14 cellular contexts compared by ENCODE assay signal in genomic region chrX:25524150-25524549, GRCh38.
DNase-seq lines count a peak whose midpoint lies in the region; FAIRE-seq and TF ChIP-seq lines count a peak whose summit lies in the region.
"Had no signal": no experiment of that assay in that cellular context is flagged by ENCODE, and none has a peak within 500 bp of the region (broad histone marks: within the 10 kb centered on the region; RNA-seq: fewer than 3 reads in every experiment).

No MANE protein-coding gene starts in this region.

- FAIRE-seq in bronchial epithelial cell (lab: Jason Lieb, UNC) = no peak

- H3K4me1 Mint-ChIP-seq in nephron progenitor cell (no peaks in the 10 kb centered on the region), mesothelial cell of epicardium (peaks cover 2% of the 10 kb centered on the region)
- H3K4me1 Mint-ChIP-seq in activated T-helper 2 cell treated with anti-CD3 and anti-CD28 coated beads, Interferon-gamma antibody, Interleukin-2, Interleukin-4, amounts not matched to agents 10 μg/mL and 5 μg/mL and 100 μg/mL, durations not matched to agents 14 hours and 24 hours and 36 hours (ENCODE audit: low read depth) = no peaks in the 10 kb centered on the region
- H3K4me1 Mint-ChIP-seq: activated CD4-positive, alpha-beta T cell treated with anti-CD3 and anti-CD28 coated beads for 36 hours had no signal

- H3K27ac Mint-ChIP-seq in nephron progenitor cell = no peak overlapping the region
- H3K27ac Mint-ChIP-seq in mesothelial cell of epicardium = no peak overlapping the region
- H3K27ac Mint-ChIP-seq in activated T-helper 2 cell treated with anti-CD3 and anti-CD28 coated beads, Interferon-gamma antibody, Interleukin-2, Interleukin-4, amounts not matched to agents 10 μg/mL and 5 μg/mL and 100 μg/mL, durations not matched to agents 14 hours and 24 hours and 36 hours = no peak overlapping the region
- H3K27ac Mint-ChIP-seq: activated CD4-positive, alpha-beta T cell treated with anti-CD3 and anti-CD28 coated beads for 36 hours; progenitor cell of endocrine pancreas had no signal

- H3K36me3 ChIP-seq in bronchial epithelial cell (ENCODE audit: control insufficient read depth, insufficient read depth, low read length) = no peaks in the 10 kb centered on the region
- H3K36me3 ChIP-seq: cardiac muscle cell had no signal

- TF ChIP-seq CTCF in AG10803 (conservative IDR thresholded peaks at IDR 0.05; ENCODE audit: low read length) (no peak), bronchial epithelial cell (IDR thresholded peaks at IDR 0.05; ENCODE audit: insufficient read depth, low read length, severe bottlenecking) (no peak), nephron progenitor cell (IDR thresholded peaks at IDR 0.05) (no peak), mesothelial cell of epicardium (IDR thresholded peaks at IDR 0.05; ENCODE audit: unreplicated experiment) (no peak)

- H3K27me3 ChIP-seq in bronchial epithelial cell (ENCODE audit: control insufficient read depth, insufficient read depth, low read length) = no peaks in the 10 kb centered on the region
- H3K27me3 ChIP-seq: cardiac muscle cell had no signal

- no peak overlapping the region for H3K4me3 ChIP-seq in AG10803 (ENCODE audit: low read length)
- H3K4me3 ChIP-seq in bronchial epithelial cell (ENCODE audit: low read depth, low read length) = no peak overlapping the region
- H3K4me3 ChIP-seq: cardiac muscle cell had no signal

- no peak for TF ChIP-seq EP300 in Ishikawa (IDR thresholded peaks at IDR 0.05; ENCODE audit: borderline replicate concordance)

- H3K36me3 Mint-ChIP-seq in nephron progenitor cell (ENCODE audit: low read depth) (no peaks in the 10 kb centered on the region), mesothelial cell of epicardium (no peaks in the 10 kb centered on the region)
- no peaks in the 10 kb centered on the region for H3K36me3 Mint-ChIP-seq in activated T-helper 2 cell treated with anti-CD3 and anti-CD28 coated beads, Interferon-gamma antibody, Interleukin-2, Interleukin-4, amounts not matched to agents 10 μg/mL and 5 μg/mL and 100 μg/mL, durations not matched to agents 14 hours and 24 hours and 36 hours (ENCODE audit: low read depth)

- intact Hi-C loops in activated T-helper 2 cell treated with anti-CD3 and anti-CD28 coated beads, Interferon-gamma antibody, Interleukin-2, Interleukin-4, amounts not matched to agents 10 μg/mL and 5 μg/mL and 100 μg/mL, durations not matched to agents 14 hours and 24 hours and 36 hours (cut with micrococcal nuclease) = no loop called here

- peak; percentile 1 for DNase-seq in AG10803 (ENCODE audit: low read depth)
- peak; percentile 45 for DNase-seq in bronchial epithelial cell (ENCODE audit: low read depth)
- peak; percentile 48 for DNase-seq in kidney tubule cell (ENCODE audit: low spot score)
- DNase-seq in nephron progenitor cell = no peak
- DNase-seq in mesothelial cell of epicardium (ENCODE audit: low spot score in 2 of 2, unreplicated experiment in 2 of 2) = no peak
- DNase-seq in NCI-H2196 treated with DMSO at 0.1 percent for 48 hours (lab: John Stamatoyannopoulos, UW; ENCODE audit: unreplicated experiment) = no peak
- no peak for DNase-seq in activated T-helper 2 cell treated with anti-CD3 and anti-CD28 coated beads, Interferon-gamma antibody, Interleukin-2, Interleukin-4, amounts not matched to agents 10 μg/mL and 5 μg/mL and 100 μg/mL, durations not matched to agents 14 hours and 24 hours and 36 hours (ENCODE audit: low spot score)
- DNase-seq: NCI-H187 treated with DMSO at 0.1 percent for 48 hours; stimulated activated CD4-positive, alpha-beta T cell treated with anti-CD3 and anti-CD28 coated beads, Interleukin-1b, Interleukin-23, amount 100 ng/mL, for 48 hours; SW 1271 had no signal

- H3K4me3 Mint-ChIP-seq in nephron progenitor cell (no peak overlapping the region), mesothelial cell of epicardium (no peak overlapping the region)
- H3K4me3 Mint-ChIP-seq in activated T-helper 2 cell treated with anti-CD3 and anti-CD28 coated beads, Interferon-gamma antibody, Interleukin-2, Interleukin-4, amounts not matched to agents 10 μg/mL and 5 μg/mL and 100 μg/mL, durations not matched to agents 14 hours and 24 hours and 36 hours (ENCODE audit: low read depth) = no peak overlapping the region
- H3K4me3 Mint-ChIP-seq: activated CD4-positive, alpha-beta T cell treated with anti-CD3 and anti-CD28 coated beads for 36 hours had no signal

- peaks cover 9% of the 10 kb centered on the region for H3K27me3 Mint-ChIP-seq in nephron progenitor cell (ENCODE audit: low read depth, poor library complexity)
- H3K27me3 Mint-ChIP-seq in mesothelial cell of epicardium (ENCODE audit: low read depth) = no peaks in the 10 kb centered on the region
- no peaks in the 10 kb centered on the region for H3K27me3 Mint-ChIP-seq in activated T-helper 2 cell treated with anti-CD3 and anti-CD28 coated beads, Interferon-gamma antibody, Interleukin-2, Interleukin-4, amounts not matched to agents 10 μg/mL and 5 μg/mL and 100 μg/mL, durations not matched to agents 14 hours and 24 hours and 36 hours (ENCODE audit: low read depth)
- H3K27me3 Mint-ChIP-seq: activated CD4-positive, alpha-beta T cell treated with anti-CD3 and anti-CD28 coated beads for 36 hours had no signal

- H3K9me3 Mint-ChIP-seq in nephron progenitor cell (peaks cover 35% of the 10 kb centered on the region), mesothelial cell of epicardium (peaks cover 31% of the 10 kb centered on the region)
- H3K9me3 Mint-ChIP-seq in activated T-helper 2 cell treated with anti-CD3 and anti-CD28 coated beads, Interferon-gamma antibody, Interleukin-2, Interleukin-4, amounts not matched to agents 10 μg/mL and 5 μg/mL and 100 μg/mL, durations not matched to agents 14 hours and 24 hours and 36 hours = no peaks in the 10 kb centered on the region

- TF ChIP-seq RAD21 in Ishikawa (IDR thresholded peaks at IDR 0.05; ENCODE audit: low read depth) = no peak

TF ChIP-seq in Ishikawa, 13 proteins besides CTCF, POLR2A, EP300 and RAD21:
- TF ChIP-seq TAF1 (IDR thresholded peaks at IDR 0.05; ENCODE audit: low read depth) (no peak), CEBPB (IDR thresholded peaks at IDR 0.05) (0 out of 2 replicates have a peak, but pooled peaks have one; percentile 6)

Comparison
In these comparisons a context has a peak if more than half of its experiments do, and no peak if none do; other contexts are left out.
1. DNase-seq: peak in AG10803 (single experiment), bronchial epithelial cell (single experiment) and kidney tubule cell (single experiment); none in nephron progenitor cell (single experiment), mesothelial cell of epicardium (0 of 2), NCI-H2196 treated with DMSO at 0.1 percent for 48 hours (single experiment) and activated T-helper 2 cell treated with anti-CD3 and anti-CD28 coated beads, Interferon-gamma antibody, Interleukin-2, Interleukin-4, amounts not matched to agents 10 μg/mL and 5 μg/mL and 100 μg/mL, durations not matched to agents 14 hours and 24 hours and 36 hours (single experiment).